In the genomic region with DNA sequence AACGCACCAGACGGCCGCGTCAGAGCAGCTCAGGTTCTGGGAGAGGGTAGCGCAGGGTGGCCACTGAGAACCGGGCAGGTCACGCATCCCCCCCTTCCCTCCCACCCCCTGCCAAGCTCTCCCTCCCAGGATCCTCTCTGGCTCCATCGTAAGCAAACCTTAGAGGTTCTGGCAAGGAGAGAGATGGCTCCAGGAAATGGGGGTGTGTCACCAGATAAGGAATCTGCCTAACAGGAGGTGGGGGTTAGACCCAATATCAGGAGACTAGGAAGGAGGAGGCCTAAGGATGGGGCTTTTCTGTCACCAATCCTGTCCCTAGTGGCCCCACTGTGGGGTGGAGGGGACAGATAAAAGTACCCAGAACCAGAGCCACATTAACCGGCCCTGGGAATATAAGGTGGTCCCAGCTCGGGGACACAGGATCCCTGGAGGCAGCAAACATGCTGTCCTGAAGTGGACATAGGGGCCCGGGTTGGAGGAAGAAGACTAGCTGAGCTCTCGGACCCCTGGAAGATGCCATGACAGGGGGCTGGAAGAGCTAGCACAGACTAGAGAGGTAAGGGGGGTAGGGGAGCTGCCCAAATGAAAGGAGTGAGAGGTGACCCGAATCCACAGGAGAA, we compare ENCODE assay signal across 10 cellular contexts. TPM values are rescaled to one million over a fixed set of nuclear protein-coding genes. Genes with fewer than 3 reads are reported as not detected.
A peak's percentile ranks its signal among the peaks of the same experiment; 100 is the strongest.
DNase-seq lines count a peak whose midpoint lies in the region; ATAC-seq and TF ChIP-seq lines count a peak whose summit lies in the region.
"Had no signal": no experiment of that assay in that cellular context is flagged by ENCODE, and none has a peak within 500 bp of the region (broad histone marks: within the 10 kb centered on the region; RNA-seq: fewer than 3 reads in every experiment).

No MANE protein-coding gene starts in this region.

- H3K27ac Mint-ChIP-seq in chondrocyte (ENCODE audit: unreplicated experiment) = peak overlapping the region; percentile 87
- H3K27ac Mint-ChIP-seq in naive B cell = peak overlapping the region; percentile 22 to 97 (median 94)

- no peak overlapping the region for H3K9ac ChIP-seq in KMS-11

- ATAC-seq in naive B cell (ENCODE audit: low read depth in 2 of 2) = no peak
- ATAC-seq in HG03175 (IDR thresholded peaks at IDR 0.05; ENCODE audit: unreplicated experiment) = no peak
- no peak for ATAC-seq in GM21786 (IDR thresholded peaks at IDR 0.05; ENCODE audit: unreplicated experiment)
- ATAC-seq in body of pancreas = no peak

- 58 to 62% methylated on average over 13 of the region's 13 CpGs for WGBS in body of pancreas, 2 donors

- H3K9me3 Mint-ChIP-seq in chondrocyte (ENCODE audit: low read depth) (no peaks in the 10 kb centered on the region), naive B cell (peaks cover 0 to 2% (median 0%) of the 10 kb centered on the region in 7 donors)

- H3K4me1 ChIP-seq in KMS-11 (ENCODE audit: low read depth, poor library complexity, severe bottlenecking) = peaks cover 10% of the 10 kb centered on the region
- peaks cover 48% of the 10 kb centered on the region for H3K4me1 ChIP-seq in body of pancreas

- H3K27me3 Mint-ChIP-seq in chondrocyte (ENCODE audit: low read depth) (peaks cover 2% of the 10 kb centered on the region), naive B cell (no peaks in the 10 kb centered on the region)

- TF ChIP-seq POLR2A in body of pancreas (IDR thresholded peaks at IDR 0.05) = no peak

- H3K27me3 ChIP-seq in KMS-11 (ENCODE audit: insufficient read depth, low read depth) (peaks cover 4% of the 10 kb centered on the region), body of pancreas (no peaks in the 10 kb centered on the region)

- H3K4me1 Mint-ChIP-seq in chondrocyte (ENCODE audit: low read depth) (peaks cover 41% of the 10 kb centered on the region), naive B cell (peaks cover 35 to 53% (median 44%) of the 10 kb centered on the region in 3 donors)

- peak overlapping the region; percentile 96 for H3K4me2 ChIP-seq in KMS-11

- H3K27ac ChIP-seq in KMS-11 (no peak overlapping the region), body of pancreas (peak overlapping the region in 2 of 4 donors; percentile 71 to 78)

- no peaks in the 10 kb centered on the region for H3K9me3 ChIP-seq in body of pancreas

- intact Hi-C loops in body of pancreas (cut with DNase I) = no loop called here

- H3K36me3 Mint-ChIP-seq in chondrocyte (ENCODE audit: low read depth) (no peaks in the 10 kb centered on the region), naive B cell (peaks cover 0 to 7% of the 10 kb centered on the region in 2 donors)

- no peaks in the 10 kb centered on the region for H3K36me3 ChIP-seq in KMS-11 (ENCODE audit: insufficient read depth)
- H3K36me3 ChIP-seq in body of pancreas (replicated peaks in 1 of 2; ENCODE audit: insufficient read depth in 1 of 2, low read depth in 2 of 2) = no peaks in the 10 kb centered on the region

- peak overlapping the region; percentile 95 for H3K4me3 ChIP-seq in AG10803 (ENCODE audit: low read length)
- H3K4me3 ChIP-seq in KMS-11 (IDR thresholded peaks at IDR 0.05; ENCODE audit: insufficient read depth, low read depth, low read length) = no peak overlapping the region
- no peak overlapping the region for H3K4me3 ChIP-seq in body of pancreas

- DNase-seq in AG10803 (ENCODE audit: low read depth) (no peak), chondrocyte (ENCODE audit: low spot score) (no peak), naive B cell (no peak), C1 segment of cervical spinal cord (lab: John Stamatoyannopoulos, UW) (no peak), body of pancreas (no peak)

- H2AFZ ChIP-seq in KMS-11 (ENCODE audit: low read depth) = no peak overlapping the region

- TF ChIP-seq CTCF in AG10803 (conservative IDR thresholded peaks at IDR 0.05; ENCODE audit: low read length) (no peak), KMS-11 (conservative IDR thresholded peaks at IDR 0.05; ENCODE audit: low read depth, low read length) (no peak), chondrocyte (IDR thresholded peaks at IDR 0.05) (no peak), body of pancreas (IDR thresholded peaks at IDR 0.05) (no peak)

- H4K20me1 ChIP-seq in KMS-11 (ENCODE audit: insufficient read depth) = no peaks in the 10 kb centered on the region

- H3K4me3 Mint-ChIP-seq in chondrocyte (ENCODE audit: unreplicated experiment) (peak overlapping the region; percentile 87), naive B cell (peak overlapping the region; percentile 88 to 99 (median 95))

- peaks cover 40% of the 10 kb centered on the region for H3K79me2 ChIP-seq in KMS-11 (ENCODE audit: insufficient read depth, low read depth)

RNA-seq across cellular contexts. Expression of a gene that starts 1.9 kb away (rescaled TPM):
- total RNA-seq in chondrocyte (86.1 to 111 TPM (median 103 TPM) in 3 replicates), body of pancreas (100 to 1,000 TPM in 1 of 2 donors, 10 to 100 TPM in 1; 81.2 to 135 TPM)
- polyA plus RNA-seq in naive B cell (ENCODE audit: low read depth in 6 of 6) = 1 to 10 TPM; 1.0 to 8.1 (median 3.2) TPM

RNA-seq across cellular contexts. Expression of a gene that starts 33.5 kb away (rescaled TPM):
- total RNA-seq in chondrocyte = 0.62 TPM in 1 of 3 replicates, not detected in the others
- not detected for polyA plus RNA-seq in naive B cell (ENCODE audit: low read depth in 6 of 6)
- total RNA-seq in body of pancreas = not detected
- total RNA-seq: occipital lobe; T-helper 1 cell treated with Interleukin-12 subunit alpha and Interleukin-12 subunit beta and Interleukin-4 antibody, amounts not matched to agents 30 ng/mL and 1 ng/mL, for 36 hours had no signal

RNA-seq across cellular contexts. Expression of a gene that starts 39.9 kb away (rescaled TPM):
- 4.1 to 7.9 TPM (median 6.8 TPM) in 3 replicates for total RNA-seq in chondrocyte
- polyA plus RNA-seq in naive B cell (ENCODE audit: low read depth in 6 of 6) = not detected
- total RNA-seq in body of pancreas = 10 to 100 TPM; 22.1 to 23.3 TPM

RNA-seq across cellular contexts. Expression of a gene that starts 42.0 kb away (rescaled TPM):
- total RNA-seq in chondrocyte (not detected in 3 replicates), body of pancreas (not detected)
- polyA plus RNA-seq in naive B cell (ENCODE audit: low read depth in 6 of 6) = not detected
- total RNA-seq: occipital lobe; T-helper 1 cell treated with Interleukin-12 subunit alpha and Interleukin-12 subunit beta and Interleukin-4 antibody, amounts not matched to agents 30 ng/mL and 1 ng/mL, for 36 hours had no signal

RNA-seq across cellular contexts. Expression of a gene that starts 50.9 kb away (rescaled TPM):
- total RNA-seq in chondrocyte = 0.90 to 2.2 TPM (median 1.3 TPM) in 3 replicates
- not detected for polyA plus RNA-seq in naive B cell (ENCODE audit: low read depth in 6 of 6)
- total RNA-seq in body of pancreas = 1 to 10 TPM; 1.6 TPM
- total RNA-seq: T-helper 1 cell treated with Interleukin-12 subunit alpha and Interleukin-12 subunit beta and Interleukin-4 antibody, amounts not matched to agents 30 ng/mL and 1 ng/mL, for 36 hours had no signal
